Comparison of ENCODE assay signal across 13 cellular contexts in genomic region chr1:95021794-95022193, GRCh38. TPM values are rescaled to one million over a fixed set of nuclear protein-coding genes. Genes with fewer than 3 reads are reported as not detected.
DNase-seq lines count a peak whose midpoint lies in the region; ATAC-seq and TF ChIP-seq lines count a peak whose summit lies in the region.
"Had no signal": no experiment of that assay in that cellular context is flagged by ENCODE, and none has a peak within 500 bp of the region (broad histone marks: within the 10 kb centered on the region; RNA-seq: fewer than 3 reads in every experiment).

No MANE protein-coding gene starts in this region.

- no peak for TF ChIP-seq CTCF in thyroid gland (IDR thresholded peaks at IDR 0.05)

- H3K4me1 ChIP-seq in endocrine pancreas (ENCODE audit: control insufficient read depth, insufficient read depth, low read length): peaks cover 11% of the 10 kb centered on the region
- peaks cover 22% of the 10 kb centered on the region for H3K4me1 ChIP-seq in muscle layer of colon (ENCODE audit: insufficient read depth, low read length)
- H3K4me1 ChIP-seq in thyroid gland: peaks cover 24 to 45% of the 10 kb centered on the region in 2 donors

- H3K9me3 ChIP-seq in T-helper 17 cell (ENCODE audit: control insufficient read depth, low read length, poor library complexity, severe bottlenecking): no peaks in the 10 kb centered on the region
- no peaks in the 10 kb centered on the region for H3K9me3 ChIP-seq in endocrine pancreas (ENCODE audit: control insufficient read depth, low read length)
- H3K9me3 ChIP-seq in muscle layer of colon (ENCODE audit: low read length): no peaks in the 10 kb centered on the region
- H3K9me3 ChIP-seq in thyroid gland: no peaks in the 10 kb centered on the region

- no peaks in the 10 kb centered on the region for H3K27me3 Mint-ChIP-seq in T-helper 17 cell
- H3K27me3 Mint-ChIP-seq: effector memory CD8-positive, alpha-beta T cell had no signal

- no peak for TF ChIP-seq POLR2A in thyroid gland (IDR thresholded peaks at IDR 0.05)

- H3K36me3 ChIP-seq in endocrine pancreas (ENCODE audit: control insufficient read depth, insufficient read depth, low read length): peaks cover 2% of the 10 kb centered on the region
- no peaks in the 10 kb centered on the region for H3K36me3 ChIP-seq in muscle layer of colon (ENCODE audit: insufficient read depth, low read length)
- no peaks in the 10 kb centered on the region for H3K36me3 ChIP-seq in thyroid gland

- DNase-seq in T-helper 17 cell (no peak), thyroid gland (peak; percentile 43 to 71), NCI-H1092 (lab: John Stamatoyannopoulos, UW) (no peak), kidney glomerular epithelial cell (lab: John Stamatoyannopoulos, UW) (no peak)
- DNase-seq: DMS53; effector memory CD8-positive, alpha-beta T cell; NCI-H1930 had no signal

- ATAC-seq in T-helper 17 cell (no peak), GM18498 (IDR thresholded peaks at IDR 0.05; ENCODE audit: unreplicated experiment) (no peak)
- ATAC-seq: effector memory CD8-positive, alpha-beta T cell; Panc1 had no signal

- H3K27me3 ChIP-seq in endocrine pancreas (ENCODE audit: control insufficient read depth, insufficient read depth, low read length) (no peaks in the 10 kb centered on the region), muscle layer of colon (ENCODE audit: control insufficient read depth in 1 of 2, insufficient read depth in 2 of 2, low read length in 2 of 2) (no peaks in the 10 kb centered on the region), thyroid gland (no peaks in the 10 kb centered on the region)

- peaks cover 9% of the 10 kb centered on the region for H3K36me3 Mint-ChIP-seq in T-helper 17 cell (ENCODE audit: low read depth)
- H3K36me3 Mint-ChIP-seq: WTC11 had no signal

- intact Hi-C loops in thyroid gland (cut with DNase I): no loop called here

- peaks cover 3% of the 10 kb centered on the region for H3K4me1 Mint-ChIP-seq in T-helper 17 cell

- WGBS in thyroid gland, 2 donors: 4 to 9% methylated on average over 3 of the region's 3 CpGs

- H3K4me3 Mint-ChIP-seq in T-helper 17 cell: no peak overlapping the region
- H3K4me3 Mint-ChIP-seq: effector memory CD8-positive, alpha-beta T cell; WTC11 had no signal

- peak overlapping the region; percentile 53 for H3K4me3 ChIP-seq in endocrine pancreas (ENCODE audit: control insufficient read depth, insufficient read depth, low read length)
- peak overlapping the region in 1 of 2 donors; percentile 28 for H3K4me3 ChIP-seq in muscle layer of colon (ENCODE audit: low read depth in 1 of 2, low read length in 2 of 2)
- peak overlapping the region in 1 of 3 donors; percentile 12 for H3K4me3 ChIP-seq in thyroid gland (replicated peaks in 1 of 3)

- peak overlapping the region; percentile 69 for H3K27ac ChIP-seq in muscle layer of colon (ENCODE audit: low read depth, low read length)
- peak overlapping the region; percentile 77 to 97 (median 83) for H3K27ac ChIP-seq in thyroid gland

- H3K27ac Mint-ChIP-seq in T-helper 17 cell: peak overlapping the region; percentile 10
- H3K27ac Mint-ChIP-seq: activated T-helper 2 cell treated with anti-CD3 and anti-CD28 coated beads, Interferon-gamma antibody, Interleukin-2, Interleukin-4, amounts not matched to agents 10 μg/mL and 5 μg/mL and 100 μg/mL, durations not matched to agents 14 hours and 24 hours and 36 hours; effector memory CD8-positive, alpha-beta T cell; WTC11 had no signal

- no peak overlapping the region for H3K9ac ChIP-seq in endocrine pancreas (ENCODE audit: control insufficient read depth, insufficient read depth, low read length)
- no peak overlapping the region for H3K9ac ChIP-seq in muscle layer of colon (ENCODE audit: low read length)

RNA-seq across cellular contexts. Expression of gene ALG14, which starts 51.0 kb away (rescaled TPM):
- 1 to 10 TPM; 1.5 to 1.8 TPM for total RNA-seq in T-helper 17 cell
- 1 to 10 TPM; 1.5 to 4.6 (median 3.2) TPM for total RNA-seq in thyroid gland

Comparison
In these comparisons a context has a peak if more than half of its experiments do, and no peak if none do; other contexts are left out.
1. DNase-seq: peak in thyroid gland (2 of 2); none in T-helper 17 cell (0 of 3), NCI-H1092 (single experiment) and kidney glomerular epithelial cell (single experiment).